Comparison of ENCODE assay signal across 26 cellular contexts in the genomic region with DNA sequence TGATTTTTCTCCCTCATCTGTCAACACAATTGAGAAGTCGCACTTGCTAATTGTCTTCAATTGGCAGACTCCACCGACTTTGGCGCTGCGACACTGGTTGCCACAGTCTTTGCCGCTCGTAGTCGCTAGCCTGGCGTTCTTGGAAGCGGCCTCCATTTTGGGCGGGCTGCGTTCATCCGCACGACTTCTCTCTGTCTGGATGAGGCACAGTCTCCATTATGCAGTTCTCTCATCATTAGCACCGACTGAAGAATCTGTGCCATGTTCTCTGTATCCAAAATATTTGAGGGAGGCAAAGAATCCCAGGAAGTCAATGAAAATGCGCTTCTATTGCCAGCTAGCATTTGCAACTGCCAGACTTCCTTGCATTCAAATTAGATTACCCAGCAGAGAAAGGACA.
DNase-seq lines count a peak whose midpoint lies in the region; ATAC-seq, FAIRE-seq and TF ChIP-seq lines count a peak whose summit lies in the region.
"Had no signal": no experiment of that assay in that cellular context is flagged by ENCODE, and none has a peak within 500 bp of the region (broad histone marks: within the 10 kb centered on the region; RNA-seq: fewer than 3 reads in every experiment).

No MANE protein-coding gene starts in this region.

- H3K23ac ChIP-seq in H1 (ENCODE audit: insufficient read length), result no peak overlapping the region
- no peak overlapping the region for H3K23ac ChIP-seq in neuronal stem cell (ENCODE audit: low read depth, low read length, poor library complexity)

- POLR2A ChIA-PET in H1 (lab: Charles Lee; ENCODE audit: partially characterized antibody), result no interaction called here

- no peak overlapping the region for H3K9ac ChIP-seq in H1 (replicated peaks in 1 of 4; ENCODE audit: extremely low read depth in 1 of 4, low read depth in 3 of 4, low read length in 3 of 4)
- H3K9ac ChIP-seq in neuronal stem cell (ENCODE audit: low read depth, low read length, poor library complexity), result peak overlapping the region; percentile 7

- H2BK5ac ChIP-seq in H1 (ENCODE audit: low read depth, low read length), result no peak overlapping the region
- H2BK5ac ChIP-seq in neuronal stem cell (ENCODE audit: low read length), result no peak overlapping the region

- ATAC-seq in HG03432 (IDR thresholded peaks at IDR 0.05; ENCODE audit: unreplicated experiment), result no peak
- ATAC-seq: naive thymus-derived CD8-positive, alpha-beta T cell; T-helper 17 cell had no signal

- H4K5ac ChIP-seq in H1 (ENCODE audit: insufficient read length, low read depth, low read length), result no peak overlapping the region

- H2BK120ac ChIP-seq in H1 (replicated peaks; ENCODE audit: low read depth, low read length), result no peak overlapping the region
- H2BK120ac ChIP-seq in neuronal stem cell (ENCODE audit: low read depth, low read length), result no peak overlapping the region

- H2AFZ ChIP-seq in H1 (ENCODE audit: low read length) (peak overlapping the region; percentile 86; the same call in 1 of the 2 replicates), neuronal stem cell (ENCODE audit: low read length) (no peak overlapping the region)
- H2AFZ ChIP-seq: hepatocyte had no signal

- no peak overlapping the region for H3K56ac ChIP-seq in H1 (replicated peaks; ENCODE audit: insufficient read length, low read depth, low read length)

- H4K91ac ChIP-seq in H1 (replicated peaks; ENCODE audit: insufficient read length, low read length) (no peak overlapping the region), neuronal stem cell (ENCODE audit: low read depth, low read length, poor library complexity) (no peak overlapping the region)

- H3K4me2 ChIP-seq in H1 (ENCODE audit: insufficient read depth in 1 of 2, low read depth in 2 of 2, low read length in 2 of 2) (no peak overlapping the region), neuronal stem cell (ENCODE audit: insufficient read depth, low read length, poor library complexity, severe bottlenecking) (no peak overlapping the region)
- H3K4me2 ChIP-seq: hepatocyte had no signal

- no peak overlapping the region for H2BK15ac ChIP-seq in H1 (ENCODE audit: low read length)
- no peak overlapping the region for H2BK15ac ChIP-seq in neuronal stem cell (ENCODE audit: low read length)

- no peak for TF ChIP-seq RAD21 in H1 (IDR thresholded peaks at IDR 0.05 in 1 of 2, conservative IDR thresholded peaks at IDR 0.05 in 1 of 2; ENCODE audit: low read depth in 2 of 2, low read length in 2 of 2)

- DNase-seq in AG10803 (ENCODE audit: low read depth) (peak; percentile 87), NCI-H69 (lab: John Stamatoyannopoulos, UW) (peak; percentile 44), H1 (ENCODE audit: low read depth in 1 of 2, low spot score in 2 of 2) (no peak), neuronal stem cell (ENCODE audit: low spot score) (no peak), erythroblast (lab: John Stamatoyannopoulos, UW) (no peak), DMS79 (lab: John Stamatoyannopoulos, UW) (no peak), suprapubic skin (ENCODE audit: low spot score in 2 of 2) (no peak)
- DNase-seq: activated CD4-positive, alpha-beta memory T cell treated with anti-CD3 and anti-CD28 coated beads, Interleukin-2, amount 10 ng/mL, durations not matched to agents 7 days and 5 days; activated naive CD4-positive, alpha-beta T cell; aorta; CD4-positive, alpha-beta T cell; colonic mucosa; DMS53; Kasumi-1; naive thymus-derived CD8-positive, alpha-beta T cell; NCI-H1092; NCI-H774; stimulated activated CD4-positive, alpha-beta T cell treated with anti-CD3 and anti-CD28 coated beads, Interleukin-4, amount 100 ng/mL, for 24 hours; T-helper 17 cell; WERI-Rb-1 had no signal

- peaks cover 2% of the 10 kb centered on the region; the same call in 1 of the 2 replicates for H3K23me2 ChIP-seq in H1 (ENCODE audit: low read depth, low read length)

- H3K79me1 ChIP-seq in H1 (ENCODE audit: low read depth, low read length), result no peaks in the 10 kb centered on the region
- no peaks in the 10 kb centered on the region for H3K79me1 ChIP-seq in neuronal stem cell (ENCODE audit: low read depth, low read length)

- H3K27me3 ChIP-seq in H1 (replicated peaks in 1 of 4; ENCODE audit: control insufficient read depth in 3 of 4, extremely low read depth in 1 of 4, insufficient read depth in 3 of 4, low read length in 3 of 4) (no peaks in the 10 kb centered on the region), neuronal stem cell (ENCODE audit: control insufficient read depth in 3 of 3, insufficient read depth in 3 of 3, low read depth in 1 of 3, low read length in 3 of 3) (no peaks in the 10 kb centered on the region), suprapubic skin (no peaks in the 10 kb centered on the region)
- H3K27me3 ChIP-seq: colonic mucosa, hepatocyte, vagina had no signal

- TF ChIP-seq POLR2A in H1 (IDR thresholded peaks at IDR 0.05; ENCODE audit: control extremely low read depth in 1 of 2, low read depth in 2 of 2, low read length in 2 of 2) (no peak), erythroblast (IDR thresholded peaks at IDR 0.05; ENCODE audit: low read length) (no peak), suprapubic skin (IDR thresholded peaks at IDR 0.05) (no peak)

- H3K27ac ChIP-seq in H1 (ENCODE audit: low read depth, low read length) (no peak overlapping the region), neuronal stem cell (replicated peaks; ENCODE audit: low read length) (no peak overlapping the region), suprapubic skin (no peak overlapping the region)
- H3K27ac ChIP-seq: colonic mucosa, hepatocyte, prostate gland, vagina, WERI-Rb-1 had no signal

- H3K18ac ChIP-seq in H1 (ENCODE audit: extremely low read depth, low read length) (no peak overlapping the region), neuronal stem cell (ENCODE audit: low read length) (no peak overlapping the region)

- H3K14ac ChIP-seq in H1 (ENCODE audit: insufficient read length), result no peak overlapping the region
- H3K14ac ChIP-seq in neuronal stem cell (ENCODE audit: low read length), result no peak overlapping the region

- H3K9me3 ChIP-seq in H1 (ENCODE audit: insufficient read depth in 2 of 2, low read depth in 1 of 2, low read length in 1 of 2), result no peaks in the 10 kb centered on the region
- no peaks in the 10 kb centered on the region for H3K9me3 ChIP-seq in neuronal stem cell (replicated peaks in 1 of 2; ENCODE audit: control insufficient read depth in 2 of 2, insufficient read depth in 1 of 2, low read depth in 1 of 2, low read length in 2 of 2)
- H3K9me3 ChIP-seq in suprapubic skin, result no peaks in the 10 kb centered on the region
- H3K9me3 ChIP-seq: colonic mucosa, prostate gland, vagina had no signal

- no peak for TF ChIP-seq CTCF in AG10803 (conservative IDR thresholded peaks at IDR 0.05; ENCODE audit: low read length)
- no peak for TF ChIP-seq CTCF in H1 (IDR thresholded peaks at IDR 0.05; ENCODE audit: control extremely low read depth in 1 of 3, insufficient read depth in 1 of 3, low read depth in 1 of 3, low read length in 3 of 3)
- TF ChIP-seq CTCF in suprapubic skin (IDR thresholded peaks at IDR 0.05), result no peak

- H3K4me3 ChIP-seq in AG10803 (ENCODE audit: low read length) (peak overlapping the region; percentile 54), H1 (ENCODE audit: extremely low read depth in 1 of 4, insufficient read depth in 2 of 4, low read depth in 3 of 4, low read length in 4 of 4) (no peak overlapping the region), neuronal stem cell (ENCODE audit: low read length in 2 of 2) (no peak overlapping the region), suprapubic skin (no peak overlapping the region)
- H3K4me3 ChIP-seq: colonic mucosa, hepatocyte, prostate gland, vagina had no signal

- WGBS in H1 (ENCODE audit: extremely low coverage in 1 of 2, insufficient coverage in 1 of 2, insufficient read length in 1 of 2, insufficient replicate concordance in 2 of 2, low coverage in 1 of 2, low lambda C conversion rate in 2 of 2, missing lambda C conversion rate in 1 of 2), 2 experiments, result 94% methylated on average over 15 of the region's 15 CpGs; no CpG with 5 or more reads in 1 of the 2 experiments
- no CpG with 5 or more reads among the region's 15 CpGs for WGBS in neuronal stem cell (ENCODE audit: extremely low coverage in 2 of 2, insufficient read length in 2 of 2, insufficient replicate concordance in 1 of 2), 2 donors
- WGBS in suprapubic skin, result 75% methylated on average over 15 of the region's 15 CpGs

- H4K8ac ChIP-seq in H1 (ENCODE audit: extremely low read depth, insufficient read depth, low read length) (peak overlapping the region; percentile 69; the same call in 1 of the 2 replicates), neuronal stem cell (ENCODE audit: low read depth, low read length) (no peak overlapping the region)

- H3K4me1 ChIP-seq in H1 (replicated peaks in 1 of 4; ENCODE audit: control insufficient read depth in 3 of 4, insufficient read depth in 4 of 4, low read length in 3 of 4) (peaks cover 0 to 5% (median 2%) of the 10 kb centered on the region in 4 experiments; a peak in 2 of 7 replicates), neuronal stem cell (ENCODE audit: control insufficient read depth in 2 of 2, insufficient read depth in 1 of 2, low read depth in 1 of 2, low read length in 2 of 2) (no peaks in the 10 kb centered on the region), suprapubic skin (no peaks in the 10 kb centered on the region)
- H3K4me1 ChIP-seq: colonic mucosa, prostate gland, vagina had no signal

- no peaks in the 10 kb centered on the region for H3K36me3 ChIP-seq in H1 (ENCODE audit: control insufficient read depth in 2 of 4, insufficient read depth in 4 of 4, low read length in 3 of 4)
- H3K36me3 ChIP-seq in neuronal stem cell (replicated peaks in 1 of 2; ENCODE audit: control insufficient read depth in 2 of 2, insufficient read depth in 2 of 2, low read length in 2 of 2), result no peaks in the 10 kb centered on the region
- H3K36me3 ChIP-seq in suprapubic skin, result no peaks in the 10 kb centered on the region
- H3K36me3 ChIP-seq: colonic mucosa, prostate gland, vagina, WERI-Rb-1 had no signal

- H2BK12ac ChIP-seq in H1 (ENCODE audit: low read depth, low read length) (no peak overlapping the region), neuronal stem cell (ENCODE audit: low read length) (no peak overlapping the region)

- TF ChIP-seq EP300 in H1 (IDR thresholded peaks at IDR 0.05; ENCODE audit: borderline replicate concordance in 1 of 2, low read depth in 2 of 2, low read length in 2 of 2) (no peak), suprapubic skin (IDR thresholded peaks at IDR 0.05) (no peak)

- CTCF ChIA-PET in H1 (lab: Charles Lee; ENCODE audit: partially characterized antibody), result no interaction called here

- FAIRE-seq in H1 (lab: Jason Lieb, UNC), result no peak
- FAIRE-seq: GM18507, keratinocyte had no signal

- H3K4ac ChIP-seq in H1 (replicated peaks; ENCODE audit: insufficient read length, low read depth, low read length), result no peak overlapping the region
- H3K4ac ChIP-seq in neuronal stem cell (ENCODE audit: low read length), result no peak overlapping the region

- no peak overlapping the region for H2BK20ac ChIP-seq in H1 (ENCODE audit: low read length)

- H2AK5ac ChIP-seq in H1 (ENCODE audit: low read depth, low read length) (no peak overlapping the region), neuronal stem cell (ENCODE audit: low read depth, low read length) (no peak overlapping the region)

- no peaks in the 10 kb centered on the region for H4K20me1 ChIP-seq in H1 (replicated peaks in 1 of 2; ENCODE audit: control insufficient read depth in 1 of 2, insufficient read depth in 2 of 2, low read length in 2 of 2)

- no peaks in the 10 kb centered on the region for H3K79me2 ChIP-seq in H1 (ENCODE audit: control insufficient read depth in 1 of 2, insufficient read depth in 2 of 2, low read length in 2 of 2)
- H3K79me2 ChIP-seq: hepatocyte had no signal

Comparison
In these comparisons a context has a peak if more than half of its experiments do, and no peak if none do; other contexts are left out.
1. DNase-seq: peak in AG10803 (single experiment) and NCI-H69 (single experiment); none in H1 (0 of 2), neuronal stem cell (single experiment), erythroblast (0 of 2), DMS79 (single experiment) and suprapubic skin (0 of 2).